Comparison of ENCODE assay signal across 14 cellular contexts in genomic region chr1:71586030-71586429, GRCh38.
DNase-seq lines count a peak whose midpoint lies in the region; ATAC-seq and TF ChIP-seq lines count a peak whose summit lies in the region.
"Had no signal": no experiment of that assay in that cellular context is flagged by ENCODE, and none has a peak within 500 bp of the region (broad histone marks: within the 10 kb centered on the region; RNA-seq: fewer than 3 reads in every experiment).

No MANE protein-coding gene starts in this region.

- no peaks in the 10 kb centered on the region for H3K36me3 ChIP-seq in H7 (replicated peaks; ENCODE audit: control insufficient read depth, insufficient read depth, low read length)

- H3K27me3 ChIP-seq in H7 (ENCODE audit: control insufficient read depth, insufficient read depth, low read length): no peaks in the 10 kb centered on the region
- H3K27me3 ChIP-seq: BLaER1 had no signal

- DNase-seq in epithelial cell of esophagus (ENCODE audit: low read depth) (peak; percentile 52), H7 (no peak), DMS79 (lab: John Stamatoyannopoulos, UW) (no peak)
- DNase-seq in activated CD8-positive, alpha-beta memory T cell treated with anti-CD3 and anti-CD28 coated beads, Interleukin-2, amount 50 U/mL, for 48 hours: no peak
- DNase-seq: DMS153, NCI-H1436 treated with DMSO at 0.1 percent for 48 hours, NCI-H2107, NCI-H226, SHP77 treated with DMSO at 0.1 percent for 48 hours had no signal

- TF ChIP-seq CTCF in epithelial cell of esophagus (IDR thresholded peaks at IDR 0.05; ENCODE audit: insufficient read depth, low read depth, low read length, missing control alignments): no peak

- ATAC-seq in GM18868 (IDR thresholded peaks at IDR 0.05; ENCODE audit: unreplicated experiment): peak; percentile 56
- ATAC-seq in GM21529 (IDR thresholded peaks at IDR 0.05; ENCODE audit: unreplicated experiment): peak; percentile 50
- peak; percentile 51 for ATAC-seq in HG03439 (IDR thresholded peaks at IDR 0.05; ENCODE audit: unreplicated experiment)
- no peak for ATAC-seq in GM21825 (IDR thresholded peaks at IDR 0.05; ENCODE audit: unreplicated experiment)

- H3K4me3 ChIP-seq in epithelial cell of esophagus (ENCODE audit: low read length): no peak overlapping the region
- H3K4me3 ChIP-seq in H7 (ENCODE audit: insufficient read depth, low read depth, low read length): no peak overlapping the region
- H3K4me3 ChIP-seq: BLaER1 had no signal
